12 cellular contexts compared by ENCODE assay signal in genomic region chr12:101671839-101672238, GRCh38. TPM values are rescaled to one million over a fixed set of nuclear protein-coding genes. Genes with fewer than 3 reads are reported as not detected.
DNase-seq lines count a peak whose midpoint lies in the region; ATAC-seq, FAIRE-seq and TF ChIP-seq lines count a peak whose summit lies in the region.
"Had no signal": no experiment of that assay in that cellular context is flagged by ENCODE, and none has a peak within 500 bp of the region (broad histone marks: within the 10 kb centered on the region; RNA-seq: fewer than 3 reads in every experiment).

No MANE protein-coding gene starts in this region.

- ATAC-seq in A549 (peak; percentile 17 to 30; a peak in 2 of 6 replicates), GM18498 (IDR thresholded peaks at IDR 0.05; ENCODE audit: unreplicated experiment) (peak; percentile 24), HG03097 (IDR thresholded peaks at IDR 0.05; ENCODE audit: low FRiP score, unreplicated experiment) (peak; percentile 14)

- no peaks in the 10 kb centered on the region for H3K4me1 ChIP-seq in A549

- DNase-seq in A549 (ENCODE audit: low read depth in 1 of 2, low spot score in 1 of 2) (no peak), HuH-7.5 (ENCODE audit: low spot score) (no peak), RCC 7860 (ENCODE audit: low spot score) (no peak), NCI-H69 (lab: John Stamatoyannopoulos, UW) (no peak)
- no peak for DNase-seq in activated CD4-positive, CD25-positive, alpha-beta regulatory T cell treated with anti-CD3 and anti-CD28 coated beads, Interleukin-2, amount 50 U/mL, for 72 hours
- DNase-seq: NCI-H510A, nephron progenitor cell had no signal

- no peak overlapping the region for H3K4me3 ChIP-seq in A549

- POLR2A ChIA-PET in A549 (lab: Yijun Ruan, JAX) = no interaction called here

- H3K9me3 ChIP-seq in A549 = no peaks in the 10 kb centered on the region

- CTCF ChIA-PET in A549 (lab: Yijun Ruan, JAX) = no interaction called here

- H3K27ac ChIP-seq in A549 = no peak overlapping the region
- peak overlapping the region; percentile 16 for H3K27ac ChIP-seq in adipose tissue (ENCODE audit: low read depth, low read length)
- H3K27ac ChIP-seq: KMS-11 had no signal

- no peak for TF ChIP-seq EP300 in A549 (IDR thresholded peaks at IDR 0.05)

- TF ChIP-seq POLR2A in A549 (IDR thresholded peaks at IDR 0.05; ENCODE audit: low read length) = no peak

- TF ChIP-seq CTCF in A549 (IDR thresholded peaks at IDR 0.05) = no peak

- TF ChIP-seq RAD21 in A549 (conservative IDR thresholded peaks at IDR 0.05 in 1 of 2, IDR thresholded peaks at IDR 0.05 in 1 of 2) = no peak

- WGBS in A549 (ENCODE audit: missing lambda C conversion rate) = 86% methylated on average over 4 of the region's 4 CpGs
- WGBS in adipose tissue, 3 donors = 64 to 82% (median 76%) methylated on average over 4 of the region's 4 CpGs

- no peak overlapping the region for H3K4me2 ChIP-seq in A549
- H3K4me2 ChIP-seq: KMS-11 had no signal

- FAIRE-seq in A549 (lab: Jason Lieb, UNC) = no peak
- FAIRE-seq in RCC 7860 (lab: Jason Lieb, UNC) = no peak
- FAIRE-seq: endometrium had no signal

TF ChIP-seq in A549, 52 proteins besides CTCF, POLR2A, EP300 and RAD21:
- TF ChIP-seq CBX2 (IDR thresholded peaks at IDR 0.05; ENCODE audit: borderline replicate concordance, low read depth) = no peak
- no peak for TF ChIP-seq ZSCAN20 (CRISPR knock-in tag; IDR thresholded peaks at IDR 0.05)
- no peak for TF ChIP-seq ZNF302 (CRISPR knock-in tag; IDR thresholded peaks at IDR 0.05)
- no peak for TF ChIP-seq CEBPB (IDR thresholded peaks at IDR 0.05)
- TF ChIP-seq MAZ (IDR thresholded peaks at IDR 0.05; ENCODE audit: borderline replicate concordance, low read depth, low read length) = no peak
- TF ChIP-seq GATA3 (IDR thresholded peaks at IDR 0.05; ENCODE audit: borderline replicate concordance) = no peak
- no peak for TF ChIP-seq HDAC2 (IDR thresholded peaks at IDR 0.05)
- TF ChIP-seq HOXB13 (CRISPR knock-in tag; IDR thresholded peaks at IDR 0.05; ENCODE audit: low read depth) = no peak
- no peak for TF ChIP-seq BCL3 (IDR thresholded peaks at IDR 0.05)

RNA-seq across cellular contexts. Expression of gene CHPT1, which starts 25.6 kb away (rescaled TPM):
- 84.0 and 102 TPM in 2 replicates for polyA plus RNA-seq in A549 (2011; rRNA removed)
- 53.0 and 97.1 TPM in 2 replicates for polyA plus RNA-seq in A549 (2012; cell fraction: cytosol; rRNA removed)
- polyA plus RNA-seq in A549 (2012; cell fraction: nucleus; rRNA removed) = 29.9 and 39.7 TPM in 2 replicates
- polyA plus RNA-seq in A549 (2017; fragmentation: RNase III; extraction: RNeasy Plus Mini Kit Qiagen cat#74134 plus additional on column Dnase treatment) = 51.2 to 52.0 TPM (median 51.5 TPM) in 3 replicates
- 20.2 and 24.6 TPM in 2 replicates for polyA minus RNA-seq in A549 (2011; rRNA and poly(A)+ RNA removed)
- polyA plus RNA-seq in adipose tissue = 10 to 100 TPM; 15.3 to 64.4 (median 50.3) TPM
